8 cellular contexts compared by ENCODE assay signal in genomic region chr2:207632575-207633492, GRCh38. TPM values are rescaled to one million over a fixed set of nuclear protein-coding genes. Genes with fewer than 3 reads are reported as not detected.
A peak's percentile ranks its signal among the peaks of the same experiment; 100 is the strongest.
DNase-seq lines count a peak whose midpoint lies in the region; ATAC-seq, FAIRE-seq and TF ChIP-seq lines count a peak whose summit lies in the region.

No MANE protein-coding gene starts in this region.

- POLR2A ChIA-PET in activated CD8-positive, alpha-beta T cell treated with anti-CD3 and anti-CD28 coated beads, Interleukin-2, amount 10 ng/mL, durations not matched to agents 7 days and 5 days (lab: Charles Lee): interaction anchor here (1.1 to 1.9 kb wide), 2 partner anchors 8 to 78 kb away, joined by 4 to 6 read pairs; partner anchors contain the start of genes CCNYL1 and METTL21A

- H3K4me3 ChIP-seq in mucosa of descending colon: no peak overlapping the region

- ATAC-seq in GM18498 (IDR thresholded peaks at IDR 0.05; ENCODE audit: unreplicated experiment) (peak; percentile 50), mucosa of descending colon (peak; percentile 46), GM19395 (IDR thresholded peaks at IDR 0.05; ENCODE audit: unreplicated experiment) (no peak)
- peak; percentile 47 for ATAC-seq in activated CD8-positive, alpha-beta T cell treated with anti-CD3 and anti-CD28 coated beads, Interleukin-2, amount 10 ng/mL, durations not matched to agents 7 days and 5 days

- no peaks in the 10 kb centered on the region for H3K36me3 ChIP-seq in mucosa of descending colon (ENCODE audit: low read depth)

- CTCF ChIA-PET in activated CD8-positive, alpha-beta T cell treated with anti-CD3 and anti-CD28 coated beads, Interleukin-2, amount 10 ng/mL, durations not matched to agents 7 days and 5 days (lab: Charles Lee): interaction anchor here (0.6 to 1.2 kb wide), 5 partner anchors 15 to 343 kb away, joined by 3 to 4 read pairs (median 3); partner anchors contain the start of gene CREB1

- DNase-seq in HTR-8/SVneo (ENCODE audit: insufficient read length, low spot score) (peak; percentile 62), mucosa of descending colon (no peak), dermis blood vessel endothelial cell (no peak), NCI-H524 treated with DMSO at 0.1 percent for 48 hours (lab: John Stamatoyannopoulos, UW) (no peak), NCI-H1105 (lab: John Stamatoyannopoulos, UW) (no peak)
- DNase-seq in activated CD8-positive, alpha-beta T cell treated with anti-CD3 and anti-CD28 coated beads, Interleukin-2, amount 10 ng/mL, durations not matched to agents 7 days and 5 days: no peak

- intact Hi-C loops in mucosa of descending colon (cut with DNase I, micrococcal nuclease): no loop called here

- no peaks in the 10 kb centered on the region for H3K27me3 Mint-ChIP-seq in activated CD8-positive, alpha-beta T cell treated with anti-CD3 and anti-CD28 coated beads, Interleukin-2, amount 10 ng/mL, durations not matched to agents 7 days and 5 days (ENCODE audit: low read depth)

- TF ChIP-seq CTCF in mucosa of descending colon (IDR thresholded peaks at IDR 0.05): no peak

- H3K4me3 Mint-ChIP-seq in activated CD8-positive, alpha-beta T cell treated with anti-CD3 and anti-CD28 coated beads, Interleukin-2, amount 10 ng/mL, durations not matched to agents 7 days and 5 days: no peak overlapping the region

- peaks cover under 1% of the 10 kb centered on the region for H3K4me1 Mint-ChIP-seq in activated CD8-positive, alpha-beta T cell treated with anti-CD3 and anti-CD28 coated beads, Interleukin-2, amount 10 ng/mL, durations not matched to agents 7 days and 5 days (ENCODE audit: low read depth)

- no peak overlapping the region for H3K27ac Mint-ChIP-seq in activated CD8-positive, alpha-beta T cell treated with anti-CD3 and anti-CD28 coated beads, Interleukin-2, amount 10 ng/mL, durations not matched to agents 7 days and 5 days

- peak; percentile 51 for FAIRE-seq in HTR-8/SVneo (lab: Jason Lieb, UNC)

- H3K36me3 Mint-ChIP-seq in activated CD8-positive, alpha-beta T cell treated with anti-CD3 and anti-CD28 coated beads, Interleukin-2, amount 10 ng/mL, durations not matched to agents 7 days and 5 days (ENCODE audit: low read depth): no peaks in the 10 kb centered on the region

- H3K9me3 Mint-ChIP-seq in activated CD8-positive, alpha-beta T cell treated with anti-CD3 and anti-CD28 coated beads, Interleukin-2, amount 10 ng/mL, durations not matched to agents 7 days and 5 days (ENCODE audit: insufficient read depth): no peaks in the 10 kb centered on the region

- no peaks in the 10 kb centered on the region for H3K4me1 ChIP-seq in mucosa of descending colon (ENCODE audit: low read depth)

- no peaks in the 10 kb centered on the region for H3K9me3 ChIP-seq in mucosa of descending colon

RNA-seq across cellular contexts. Expression of gene METTL21A, which starts 7.6 kb away (rescaled TPM):
- 10 to 100 TPM; 22.9 TPM for total RNA-seq in activated CD8-positive, alpha-beta T cell treated with anti-CD3 and anti-CD28 coated beads, Interleukin-2, amount 10 ng/mL, durations not matched to agents 7 days and 5 days
- total RNA-seq in mucosa of descending colon: 10 to 100 TPM in 2 of 3 donors, 1 to 10 TPM in 1; 9.6 to 21.5 (median 15.2) TPM
- total RNA-seq in dermis blood vessel endothelial cell: 22.8 and 24.2 TPM in 2 replicates
